1 cellular context compared by ENCODE assay signal in the genomic region with DNA sequence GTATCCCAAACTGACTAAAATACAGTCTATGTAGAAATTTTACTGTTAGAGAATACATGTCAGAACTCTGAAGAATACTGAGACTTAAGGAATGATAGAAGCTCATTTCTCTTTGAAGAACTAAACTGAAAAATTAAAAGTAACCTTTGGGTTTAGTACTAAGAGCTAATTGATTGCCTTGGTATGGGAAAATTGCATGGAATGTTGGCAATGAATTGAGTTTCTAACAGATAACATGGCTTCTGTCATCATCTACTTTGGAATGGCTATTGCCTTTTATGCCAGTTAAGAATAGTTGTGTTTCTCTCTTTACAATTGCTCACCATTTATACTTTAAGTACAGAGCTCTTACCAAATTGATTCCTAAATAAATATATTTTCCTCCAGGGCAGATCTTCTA.
A peak's percentile ranks its signal among the peaks of the same experiment; 100 is the strongest.
TF ChIP-seq lines count a peak whose summit lies in the region.

No MANE protein-coding gene starts in this region.

TF ChIP-seq in SK-N-SH treated with all-trans-retinoic acid at 6 μM for 48 hours, 23 proteins besides CTCF, POLR2A, EP300 and RAD21:
- TF ChIP-seq, protein P1, sequence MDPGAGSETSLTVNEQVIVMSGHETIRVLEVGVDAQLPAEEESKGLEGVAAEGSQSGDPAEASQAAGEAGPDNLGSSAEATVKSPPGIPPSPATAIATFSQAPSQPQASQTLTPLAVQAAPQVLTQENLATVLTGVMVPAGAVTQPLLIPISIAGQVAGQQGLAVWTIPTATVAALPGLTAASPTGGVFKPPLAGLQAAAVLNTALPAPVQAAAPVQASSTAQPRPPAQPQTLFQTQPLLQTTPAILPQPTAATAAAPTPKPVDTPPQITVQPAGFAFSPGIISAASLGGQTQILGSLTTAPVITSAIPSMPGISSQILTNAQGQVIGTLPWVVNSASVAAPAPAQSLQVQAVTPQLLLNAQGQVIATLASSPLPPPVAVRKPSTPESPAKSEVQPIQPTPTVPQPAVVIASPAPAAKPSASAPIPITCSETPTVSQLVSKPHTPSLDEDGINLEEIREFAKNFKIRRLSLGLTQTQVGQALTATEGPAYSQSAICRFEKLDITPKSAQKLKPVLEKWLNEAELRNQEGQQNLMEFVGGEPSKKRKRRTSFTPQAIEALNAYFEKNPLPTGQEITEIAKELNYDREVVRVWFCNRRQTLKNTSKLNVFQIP (CRISPR knock-in tag; IDR thresholded peaks at IDR 0.05; ENCODE audit: borderline replicate concordance, low read depth) = no peak
- peak; percentile 71 for TF ChIP-seq ISL1 (CRISPR knock-in tag; IDR thresholded peaks at IDR 0.05)
